9 cellular contexts compared by ENCODE assay signal in genomic region chr5:79109527-79110492, GRCh38. TPM values are rescaled to one million over a fixed set of nuclear protein-coding genes. Genes with fewer than 3 reads are reported as not detected.
DNase-seq lines count a peak whose midpoint lies in the region; ATAC-seq and TF ChIP-seq lines count a peak whose summit lies in the region.
"Had no signal": no experiment of that assay in that cellular context is flagged by ENCODE, and none has a peak within 500 bp of the region (broad histone marks: within the 10 kb centered on the region; RNA-seq: fewer than 3 reads in every experiment).

No MANE protein-coding gene starts in this region.

- H3K23ac ChIP-seq in IMR-90 (ENCODE audit: low read depth, low read length) = no peak overlapping the region

- POLR2A ChIA-PET in IMR-90 (lab: Charles Lee; ENCODE audit: unreplicated experiment) = no interaction called here

- WGBS in IMR-90 (ENCODE audit: extremely low coverage in 2 of 2, insufficient read length in 1 of 2), 2 experiments = no CpG with 5 or more reads among the region's 15 CpGs

- no peaks in the 10 kb centered on the region for H3K9me3 ChIP-seq in IMR-90 (ENCODE audit: control insufficient read depth, insufficient read depth, low read length)
- no peaks in the 10 kb centered on the region for H3K9me3 ChIP-seq in lower lobe of right lung
- H3K9me3 ChIP-seq: ascending aorta had no signal

- H2AK5ac ChIP-seq in IMR-90 (ENCODE audit: low read depth, low read length) = no peak overlapping the region

- CTCF ChIA-PET in IMR-90 (lab: Yijun Ruan, JAX) = no interaction called here

- TF ChIP-seq RAD21 in IMR-90 (IDR thresholded peaks at IDR 0.05; ENCODE audit: low read length) = no peak

- no peak overlapping the region for H3K4me2 ChIP-seq in IMR-90 (ENCODE audit: low read depth, low read length)

- H3K18ac ChIP-seq in IMR-90 (ENCODE audit: low read depth, low read length) = no peak overlapping the region

- no peak overlapping the region for H4K8ac ChIP-seq in IMR-90 (ENCODE audit: low read depth in 2 of 2, low read length in 2 of 2)

- ATAC-seq in IMR-90 (ENCODE audit: low read depth) = no peak
- ATAC-seq in lower lobe of right lung = peak; percentile 63
- ATAC-seq in HG02870 (IDR thresholded peaks at IDR 0.05; ENCODE audit: unreplicated experiment) = no peak

- no peak overlapping the region for H2BK20ac ChIP-seq in IMR-90 (ENCODE audit: low read depth, low read length)

- H4K5ac ChIP-seq in IMR-90 (ENCODE audit: low read depth, low read length) = no peak overlapping the region

- H4K20me1 ChIP-seq in IMR-90 (ENCODE audit: insufficient read depth, low read length) = no peaks in the 10 kb centered on the region

- H2AK9ac ChIP-seq in IMR-90 (replicated peaks; ENCODE audit: low read depth, low read length, poor library complexity) = no peak overlapping the region

- H3K27me3 ChIP-seq in IMR-90 (ENCODE audit: control insufficient read depth, insufficient read depth, low read length) (peaks cover 58% of the 10 kb centered on the region), lower lobe of right lung (ENCODE audit: low read depth) (peaks cover 32% of the 10 kb centered on the region)

- DNase-seq in CD1c-positive myeloid dendritic cell (ENCODE audit: extremely low spot score) = peak; percentile 62
- no peak for DNase-seq in IMR-90
- peak; percentile 31 to 47 for DNase-seq in activated T-cell treated with anti-CD3 and anti-CD28 coated beads, Interleukin-2, amount 50 U/mL, for 48 hours
- DNase-seq in lower lobe of right lung = no peak
- DNase-seq in effector CD8-positive, alpha-beta T cell (lab: John Stamatoyannopoulos, UW) = no peak
- no peak for DNase-seq in putamen (ENCODE audit: low spot score)
- no peak for DNase-seq in NCI-H2171 treated with DMSO at 0.1 percent for 48 hours (lab: John Stamatoyannopoulos, UW)

- dilution Hi-C loops in IMR-90 (cut with HindIII; ENCODE audit: low sequenced_read_pairs, unreplicated experiment) = no loop called here

- in situ Hi-C loops in IMR-90 (cut with MboI; ENCODE audit: low sequenced_read_pairs) = no loop called here

- H3K9ac ChIP-seq in IMR-90 (ENCODE audit: low read depth, low read length) = no peak overlapping the region

- TF ChIP-seq POLR2A in IMR-90 (IDR thresholded peaks at IDR 0.05; ENCODE audit: low read depth, low read length) = no peak

- H3K36me3 ChIP-seq in IMR-90 (ENCODE audit: control insufficient read depth, insufficient read depth, low read length) (no peaks in the 10 kb centered on the region), lower lobe of right lung (no peaks in the 10 kb centered on the region)
- H3K36me3 ChIP-seq: ascending aorta had no signal

- no TSS peak for BruUV-seq in IMR-90 (replicated peaks; lab: Mats Ljungman, UMichigan)

- no peak overlapping the region for H2AFZ ChIP-seq in IMR-90 (replicated peaks; ENCODE audit: low read length, poor library complexity)

- no peak overlapping the region for H3K14ac ChIP-seq in IMR-90 (replicated peaks; ENCODE audit: low read depth, low read length)

- no peak overlapping the region for H2BK5ac ChIP-seq in IMR-90 (ENCODE audit: low read depth, low read length, poor library complexity, severe bottlenecking)

- no peaks in the 10 kb centered on the region for H3K9me1 ChIP-seq in IMR-90 (ENCODE audit: insufficient read depth, low read length)

- H4K91ac ChIP-seq in IMR-90 (ENCODE audit: insufficient read depth, low read depth, low read length) = no peak overlapping the region

- H3K27ac ChIP-seq in IMR-90 (ENCODE audit: insufficient read depth, low read length) (no peak overlapping the region), lower lobe of right lung (no peak overlapping the region)
- H3K27ac ChIP-seq: ascending aorta had no signal

- H3K4me3 ChIP-seq in IMR-90 (ENCODE audit: insufficient read depth, low read depth, low read length) (no peak overlapping the region), lower lobe of right lung (no peak overlapping the region)
- H3K4me3 ChIP-seq: ascending aorta had no signal

- no peaks in the 10 kb centered on the region for H3K79me1 ChIP-seq in IMR-90 (ENCODE audit: low read depth in 1 of 2, low read length in 2 of 2)

- no peaks in the 10 kb centered on the region for H3K4me1 ChIP-seq in IMR-90 (ENCODE audit: control insufficient read depth, insufficient read depth, low read length)
- peaks cover 7% of the 10 kb centered on the region for H3K4me1 ChIP-seq in lower lobe of right lung

- TF ChIP-seq CTCF in IMR-90 (conservative IDR thresholded peaks at IDR 0.05; ENCODE audit: low read depth, low read length) = 0 out of 2 replicates have a peak, but pooled peaks have one; percentile 19
- peak; percentile 50 for TF ChIP-seq CTCF in lower lobe of right lung (IDR thresholded peaks at IDR 0.05)

- H3K4ac ChIP-seq in IMR-90 (ENCODE audit: low read depth, low read length) = no peak overlapping the region

- H2BK15ac ChIP-seq in IMR-90 (ENCODE audit: low read depth, low read length) = no peak overlapping the region

- H3K56ac ChIP-seq in IMR-90 (ENCODE audit: extremely low read depth, insufficient read depth, low read length) = no peak overlapping the region

- intact Hi-C loops in IMR-90 (cut with micrococcal nuclease) = loop anchor here (5.0 kb wide), 1 partner anchor 68 kb away; no protein-coding TSS in a partner anchor
- intact Hi-C loops in lower lobe of right lung (cut with DNase I) = no loop called here

- no peak overlapping the region for H2BK120ac ChIP-seq in IMR-90 (ENCODE audit: low read depth, low read length)

TF ChIP-seq in IMR-90, 13 proteins besides CTCF, POLR2A, EP300 and RAD21:
- no peak for TF ChIP-seq MAZ (IDR thresholded peaks at IDR 0.05; ENCODE audit: borderline replicate concordance, low read depth, low read length)
- no peak for TF ChIP-seq MXI1 (IDR thresholded peaks at IDR 0.05; ENCODE audit: borderline replicate concordance, low read depth, low read length)
- TF ChIP-seq FOS (IDR thresholded peaks at IDR 0.05; ENCODE audit: low read depth, low read length) = no peak
- TF ChIP-seq BHLHE40 (IDR thresholded peaks at IDR 0.05; ENCODE audit: low read depth, low read length) = no peak
- no peak for TF ChIP-seq RFX5 (IDR thresholded peaks at IDR 0.05; ENCODE audit: low read depth, low read length)
- TF ChIP-seq SMC3 (IDR thresholded peaks at IDR 0.05; ENCODE audit: low read depth, low read length) = no peak
- TF ChIP-seq USF2 (IDR thresholded peaks at IDR 0.05; ENCODE audit: low read depth, low read length) = no peak
- TF ChIP-seq MAFK (IDR thresholded peaks at IDR 0.05; ENCODE audit: low read depth, low read length) = no peak
- TF ChIP-seq CHD1 (IDR thresholded peaks at IDR 0.05; ENCODE audit: low read depth, low read length) = no peak
- no peak for TF ChIP-seq NFE2L2 (IDR thresholded peaks at IDR 0.05; ENCODE audit: low read depth, low read length)
- no peak for TF ChIP-seq ELK1 (IDR thresholded peaks at IDR 0.05; ENCODE audit: borderline replicate concordance, low read depth, low read length)
- no peak for TF ChIP-seq RCOR1 (IDR thresholded peaks at IDR 0.05; ENCODE audit: insufficient replicate concordance, low read length)
- no peak for TF ChIP-seq CEBPB (IDR thresholded peaks at IDR 0.05; ENCODE audit: low read depth, low read length)
TF ChIP-seq in IMR-90: peak in this region for 0.

RNA-seq across cellular contexts. Expression of gene BHMT, which starts 1.8 kb away (rescaled TPM):
- total RNA-seq in IMR-90 (2012; rRNA removed) = not detected in 2 replicates
- polyA plus RNA-seq in IMR-90 (2012; rRNA removed) = not detected in 2 replicates
- polyA plus RNA-seq in IMR-90 (2012; cell fraction: cytosol; rRNA removed) = not detected in 2 replicates
- not detected in 2 replicates for polyA plus RNA-seq in IMR-90 (2012; cell fraction: nucleus; rRNA removed; ENCODE audit: low replicate concordance)
- not detected for total RNA-seq in lower lobe of right lung
- total RNA-seq: ascending aorta had no signal

RNA-seq across cellular contexts. Expression of gene BHMT2, which starts 40.2 kb away (rescaled TPM):
- total RNA-seq in IMR-90 (2012; rRNA removed) (0.36 and 0.56 TPM in 2 replicates), lower lobe of right lung (3.9 TPM)
- 0.16 and 0.60 TPM in 2 replicates for polyA plus RNA-seq in IMR-90 (2012; rRNA removed)
- polyA plus RNA-seq in IMR-90 (2012; cell fraction: cytosol; rRNA removed) = 0.18 TPM in 2 replicates
- polyA plus RNA-seq in IMR-90 (2012; cell fraction: nucleus; rRNA removed; ENCODE audit: low replicate concordance) = 0.28 and 1.3 TPM in 2 replicates

RNA-seq across cellular contexts. Expression of gene DMGDH, which starts 40.3 kb away (rescaled TPM):
- total RNA-seq in IMR-90 (2012; rRNA removed) (under 0.01 and 0.18 TPM in 2 replicates), lower lobe of right lung (1.3 TPM)
- polyA plus RNA-seq in IMR-90 (2012; rRNA removed) = 0.14 TPM in 1 of 2 replicates, not detected in the other
- polyA plus RNA-seq in IMR-90 (2012; cell fraction: cytosol; rRNA removed) = 0.18 TPM in 1 of 2 replicates, not detected in the other
- polyA plus RNA-seq in IMR-90 (2012; cell fraction: nucleus; rRNA removed; ENCODE audit: low replicate concordance) = 0.14 and 0.79 TPM in 2 replicates

Comparison
In these comparisons a context has a peak if more than half of its experiments do, and no peak if none do; other contexts are left out.
1. DNase-seq: peak in CD1c-positive myeloid dendritic cell (single experiment) and activated T-cell treated with anti-CD3 and anti-CD28 coated beads, Interleukin-2, amount 50 U/mL, for 48 hours (2 of 2); none in IMR-90 (single experiment), lower lobe of right lung (single experiment), effector CD8-positive, alpha-beta T cell (single experiment), putamen (single experiment) and NCI-H2171 treated with DMSO at 0.1 percent for 48 hours (single experiment).
2. ATAC-seq: peak in lower lobe of right lung (2 of 2); none in IMR-90 (single experiment) and HG02870 (single experiment).